Comparison of ENCODE assay signal across 10 cellular contexts in genomic region chr20:20022498-20022897, GRCh38.
A peak's percentile ranks its signal among the peaks of the same experiment; 100 is the strongest.
DNase-seq lines count a peak whose midpoint lies in the region; ATAC-seq and TF ChIP-seq lines count a peak whose summit lies in the region.
"Had no signal": no experiment of that assay in that cellular context is flagged by ENCODE, and none has a peak within 500 bp of the region (broad histone marks: within the 10 kb centered on the region; RNA-seq: fewer than 3 reads in every experiment).

No MANE protein-coding gene starts in this region.

- no peak for TF ChIP-seq CTCF in GM12864 (IDR thresholded peaks at IDR 0.05; ENCODE audit: low read depth, low read length, missing control alignments)

- peaks cover 21% of the 10 kb centered on the region for H3K36me3 Mint-ChIP-seq in T-helper 2 cell treated with Interferon-gamma antibody and Interleukin-4, amounts not matched to agents 5 μg/mL and 100 μg/mL, for 36 hours (ENCODE audit: low read depth)

- H3K27me3 Mint-ChIP-seq in T-helper 2 cell treated with Interferon-gamma antibody and Interleukin-4, amounts not matched to agents 5 μg/mL and 100 μg/mL, for 36 hours (ENCODE audit: low read depth) = no peaks in the 10 kb centered on the region

- ATAC-seq in GM19351 (IDR thresholded peaks at IDR 0.05; ENCODE audit: unreplicated experiment) (peak; percentile 60), HG02943 (IDR thresholded peaks at IDR 0.05; ENCODE audit: low read depth, unreplicated experiment) (peak; percentile 71)

- H3K4me3 ChIP-seq in GM12864 (ENCODE audit: low read depth, low read length) = no peak overlapping the region
- H3K4me3 ChIP-seq: MG63 had no signal

- H3K4me1 Mint-ChIP-seq in T-helper 2 cell treated with Interferon-gamma antibody and Interleukin-4, amounts not matched to agents 5 μg/mL and 100 μg/mL, for 36 hours (ENCODE audit: low read depth) = peaks cover 42% of the 10 kb centered on the region

- peak overlapping the region; percentile 79 for H3K27ac Mint-ChIP-seq in T-helper 2 cell treated with Interferon-gamma antibody and Interleukin-4, amounts not matched to agents 5 μg/mL and 100 μg/mL, for 36 hours

- H3K4me3 Mint-ChIP-seq in T-helper 2 cell treated with Interferon-gamma antibody and Interleukin-4, amounts not matched to agents 5 μg/mL and 100 μg/mL, for 36 hours = peak overlapping the region; percentile 42
- H3K4me3 Mint-ChIP-seq: CD14-positive monocyte had no signal

- no peaks in the 10 kb centered on the region for H3K9me3 Mint-ChIP-seq in T-helper 2 cell treated with Interferon-gamma antibody and Interleukin-4, amounts not matched to agents 5 μg/mL and 100 μg/mL, for 36 hours
- H3K9me3 Mint-ChIP-seq: CD14-positive monocyte had no signal

- DNase-seq in GM12864 (ENCODE audit: low read depth) (peak; percentile 19), SHP77 treated with DMSO at 0.1 percent for 48 hours (lab: John Stamatoyannopoulos, UW) (no peak), activated gamma-delta T cell treated with Interleukin-2 at 50 U/mL for 16 hours (no peak), KG1 (lab: John Stamatoyannopoulos, UW) (no peak), CD1c-positive myeloid dendritic cell (ENCODE audit: extremely low spot score) (no peak)
- no peak for DNase-seq in T-helper 2 cell treated with Interferon-gamma antibody and Interleukin-4, amounts not matched to agents 5 μg/mL and 100 μg/mL, for 36 hours (ENCODE audit: low spot score)
- DNase-seq: MG63 had no signal
